ENCODE assay signal across 8 cellular contexts in the genomic region with DNA sequence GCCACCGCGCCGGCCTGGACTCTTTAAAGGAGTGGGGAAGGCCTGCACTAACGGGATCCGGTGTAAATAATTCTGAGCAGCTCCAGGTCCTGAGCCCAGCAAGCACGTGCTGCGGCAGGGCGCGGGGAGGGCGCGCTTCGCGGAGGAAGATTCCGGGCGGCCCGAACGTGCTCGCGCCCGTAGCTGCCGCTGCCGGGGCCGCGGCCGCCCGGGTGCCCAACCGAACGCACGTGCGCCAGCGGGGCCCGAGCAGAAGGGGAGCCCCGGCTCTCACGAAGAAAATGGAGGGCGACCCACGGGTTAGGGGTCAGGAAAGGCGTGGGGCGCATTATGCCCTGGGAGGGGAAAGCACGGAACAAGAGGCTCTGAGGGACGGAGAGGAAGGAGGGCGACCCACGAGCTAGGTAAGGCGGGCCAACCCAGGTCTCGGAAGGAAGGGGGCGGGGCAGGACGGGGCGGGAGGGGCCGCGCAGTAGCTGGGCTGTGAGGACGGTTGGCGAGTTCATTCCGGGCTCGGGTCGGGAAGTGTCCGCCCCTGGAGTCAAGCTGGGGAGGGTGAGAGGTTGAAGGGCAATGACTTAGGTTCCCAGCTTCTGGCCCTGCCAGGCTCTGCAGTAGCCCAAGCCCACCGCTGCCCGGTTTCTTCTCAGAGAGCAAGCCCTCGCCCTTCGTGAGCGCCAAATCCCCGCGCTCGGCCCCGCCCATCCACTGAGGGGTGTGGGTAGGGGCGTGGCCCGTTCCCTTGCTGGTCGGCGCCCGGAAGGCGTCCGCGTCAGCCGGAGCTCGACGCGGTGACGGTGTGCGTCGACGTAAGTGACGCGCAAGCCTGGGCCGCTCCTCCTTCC. TPM values are rescaled to one million over a fixed set of nuclear protein-coding genes. Genes with fewer than 3 reads are reported as not detected.
A peak's percentile ranks its signal among the peaks of the same experiment; 100 is the strongest.
DNase-seq lines count a peak whose midpoint lies in the region; ATAC-seq and TF ChIP-seq lines count a peak whose summit lies in the region.

A gene with protein sequence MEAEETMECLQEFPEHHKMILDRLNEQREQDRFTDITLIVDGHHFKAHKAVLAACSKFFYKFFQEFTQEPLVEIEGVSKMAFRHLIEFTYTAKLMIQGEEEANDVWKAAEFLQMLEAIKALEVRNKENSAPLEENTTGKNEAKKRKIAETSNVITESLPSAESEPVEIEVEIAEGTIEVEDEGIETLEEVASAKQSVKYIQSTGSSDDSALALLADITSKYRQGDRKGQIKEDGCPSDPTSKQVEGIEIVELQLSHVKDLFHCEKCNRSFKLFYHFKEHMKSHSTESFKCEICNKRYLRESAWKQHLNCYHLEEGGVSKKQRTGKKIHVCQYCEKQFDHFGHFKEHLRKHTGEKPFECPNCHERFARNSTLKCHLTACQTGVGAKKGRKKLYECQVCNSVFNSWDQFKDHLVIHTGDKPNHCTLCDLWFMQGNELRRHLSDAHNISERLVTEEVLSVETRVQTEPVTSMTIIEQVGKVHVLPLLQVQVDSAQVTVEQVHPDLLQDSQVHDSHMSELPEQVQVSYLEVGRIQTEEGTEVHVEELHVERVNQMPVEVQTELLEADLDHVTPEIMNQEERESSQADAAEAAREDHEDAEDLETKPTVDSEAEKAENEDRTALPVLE (plus strand): TSS at position 195 of the 845 bp plus-strand sequence. CDS start 1,140 bp downstream, outside the sequence.

- DNase-seq in GM12865 (ENCODE audit: low read depth) (peak; percentile 99), NCI-H1417 treated with DMSO at 0.1 percent for 48 hours (lab: John Stamatoyannopoulos, UW) (peak; percentile 85), SW480 (ENCODE audit: low spot score) (peak; percentile 94), adipocyte (ENCODE audit: low read depth) (peak; percentile 99), cardiac septum (ENCODE audit: low spot score) (peak; percentile 98), pons (ENCODE audit: low spot score) (peak; percentile 97), type B pancreatic cell (ENCODE audit: extremely low spot score, unreplicated experiment) (peak; percentile 97)

- peaks cover 10% of the 10 kb centered on the region for H3K4me1 Mint-ChIP-seq in type B pancreatic cell (ENCODE audit: unreplicated experiment)

- peak within 1 kb of the TSS; percentile 99 for H3K27ac Mint-ChIP-seq in type B pancreatic cell

- intact Hi-C loops in cardiac septum (cut with DNase I) = loop anchor here (1.0 to 5.0 kb wide), 4 partner anchors 54 to 309 kb away; partner anchors contain the start of genes HMGCS1 and SELENOP

- H3K36me3 ChIP-seq in adipocyte (ENCODE audit: control insufficient read depth, insufficient read depth, low read length, severe bottlenecking) = peaks cover 22% of the 10 kb centered on the region

- H3K9me3 ChIP-seq in adipocyte (ENCODE audit: control insufficient read depth, low read length) = no peaks in the 10 kb centered on the region

- ATAC-seq in HG02763 (IDR thresholded peaks at IDR 0.05; ENCODE audit: unreplicated experiment) = peak; percentile 96

- H3K27me3 ChIP-seq in adipocyte (replicated peaks; ENCODE audit: control insufficient read depth, insufficient read depth, low read length) = no peaks in the 10 kb centered on the region

- H3K4me3 Mint-ChIP-seq in type B pancreatic cell = peak within 1 kb of the TSS; percentile 99

- no peaks in the 10 kb centered on the region for H3K9me3 Mint-ChIP-seq in type B pancreatic cell

- H3K4me3 ChIP-seq in GM12865 (ENCODE audit: low read depth, low read length) = peak within 1 kb of the TSS; percentile 90
- H3K4me3 ChIP-seq in adipocyte (ENCODE audit: low read length) = peak within 1 kb of the TSS; percentile 89

- H3K36me3 Mint-ChIP-seq in type B pancreatic cell = peaks cover 10% of the 10 kb centered on the region

- H3K27me3 Mint-ChIP-seq in type B pancreatic cell = no peaks in the 10 kb centered on the region

- no peak for TF ChIP-seq CTCF in GM12865 (IDR thresholded peaks at IDR 0.05; ENCODE audit: insufficient read depth, low read depth, low read length, missing control alignments)
- TF ChIP-seq CTCF in type B pancreatic cell (conservative IDR thresholded peaks at IDR 0.05) = peak; percentile 47

- peaks cover 21% of the 10 kb centered on the region for H3K4me1 ChIP-seq in adipocyte (ENCODE audit: control insufficient read depth, insufficient read depth, low read length)

- peak within 1 kb of the TSS; percentile 96 for H3K9ac ChIP-seq in adipocyte (ENCODE audit: low read length)

RNA-seq across cellular contexts. Expression of the gene that starts here (rescaled TPM):
- total RNA-seq in cardiac septum = 16.3 TPM
- total RNA-seq in type B pancreatic cell (ENCODE audit: low replicate concordance) = 32.6 and 42.7 TPM in 2 replicates

Comparison
In these comparisons a context has a peak if more than half of its experiments do, and no peak if none do; other contexts are left out.
1. Peak in every context shown above with its lines: DNase-seq, ATAC-seq and H3K4me3 ChIP-seq.